ENCODE assay signal across 1 cellular context in the genomic region with DNA sequence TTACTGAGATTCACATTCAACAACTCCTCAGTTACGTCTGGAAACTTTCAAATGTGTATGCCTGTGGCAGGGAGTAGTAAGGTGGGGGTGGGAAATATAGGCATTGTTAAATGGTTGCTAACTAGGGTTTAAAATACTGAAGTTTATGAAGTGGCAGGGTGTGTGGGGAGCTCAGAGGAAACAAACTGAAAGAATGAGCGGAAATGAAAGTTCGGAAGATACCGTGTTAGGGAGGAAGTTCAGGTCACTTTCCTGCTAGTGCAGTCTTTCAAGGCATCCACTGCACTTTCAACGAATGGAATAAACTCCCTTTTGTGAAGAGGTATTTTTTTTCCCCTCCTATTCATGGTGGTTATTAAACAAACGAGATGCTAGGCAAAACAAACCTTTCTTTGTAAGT.
TF ChIP-seq lines count a peak whose summit lies in the region.

No MANE protein-coding gene starts in this region.

TF ChIP-seq in GM23338, 12 proteins besides CTCF, POLR2A, EP300 and RAD21 (continued from another document):
- TF ChIP-seq, protein P1, sequence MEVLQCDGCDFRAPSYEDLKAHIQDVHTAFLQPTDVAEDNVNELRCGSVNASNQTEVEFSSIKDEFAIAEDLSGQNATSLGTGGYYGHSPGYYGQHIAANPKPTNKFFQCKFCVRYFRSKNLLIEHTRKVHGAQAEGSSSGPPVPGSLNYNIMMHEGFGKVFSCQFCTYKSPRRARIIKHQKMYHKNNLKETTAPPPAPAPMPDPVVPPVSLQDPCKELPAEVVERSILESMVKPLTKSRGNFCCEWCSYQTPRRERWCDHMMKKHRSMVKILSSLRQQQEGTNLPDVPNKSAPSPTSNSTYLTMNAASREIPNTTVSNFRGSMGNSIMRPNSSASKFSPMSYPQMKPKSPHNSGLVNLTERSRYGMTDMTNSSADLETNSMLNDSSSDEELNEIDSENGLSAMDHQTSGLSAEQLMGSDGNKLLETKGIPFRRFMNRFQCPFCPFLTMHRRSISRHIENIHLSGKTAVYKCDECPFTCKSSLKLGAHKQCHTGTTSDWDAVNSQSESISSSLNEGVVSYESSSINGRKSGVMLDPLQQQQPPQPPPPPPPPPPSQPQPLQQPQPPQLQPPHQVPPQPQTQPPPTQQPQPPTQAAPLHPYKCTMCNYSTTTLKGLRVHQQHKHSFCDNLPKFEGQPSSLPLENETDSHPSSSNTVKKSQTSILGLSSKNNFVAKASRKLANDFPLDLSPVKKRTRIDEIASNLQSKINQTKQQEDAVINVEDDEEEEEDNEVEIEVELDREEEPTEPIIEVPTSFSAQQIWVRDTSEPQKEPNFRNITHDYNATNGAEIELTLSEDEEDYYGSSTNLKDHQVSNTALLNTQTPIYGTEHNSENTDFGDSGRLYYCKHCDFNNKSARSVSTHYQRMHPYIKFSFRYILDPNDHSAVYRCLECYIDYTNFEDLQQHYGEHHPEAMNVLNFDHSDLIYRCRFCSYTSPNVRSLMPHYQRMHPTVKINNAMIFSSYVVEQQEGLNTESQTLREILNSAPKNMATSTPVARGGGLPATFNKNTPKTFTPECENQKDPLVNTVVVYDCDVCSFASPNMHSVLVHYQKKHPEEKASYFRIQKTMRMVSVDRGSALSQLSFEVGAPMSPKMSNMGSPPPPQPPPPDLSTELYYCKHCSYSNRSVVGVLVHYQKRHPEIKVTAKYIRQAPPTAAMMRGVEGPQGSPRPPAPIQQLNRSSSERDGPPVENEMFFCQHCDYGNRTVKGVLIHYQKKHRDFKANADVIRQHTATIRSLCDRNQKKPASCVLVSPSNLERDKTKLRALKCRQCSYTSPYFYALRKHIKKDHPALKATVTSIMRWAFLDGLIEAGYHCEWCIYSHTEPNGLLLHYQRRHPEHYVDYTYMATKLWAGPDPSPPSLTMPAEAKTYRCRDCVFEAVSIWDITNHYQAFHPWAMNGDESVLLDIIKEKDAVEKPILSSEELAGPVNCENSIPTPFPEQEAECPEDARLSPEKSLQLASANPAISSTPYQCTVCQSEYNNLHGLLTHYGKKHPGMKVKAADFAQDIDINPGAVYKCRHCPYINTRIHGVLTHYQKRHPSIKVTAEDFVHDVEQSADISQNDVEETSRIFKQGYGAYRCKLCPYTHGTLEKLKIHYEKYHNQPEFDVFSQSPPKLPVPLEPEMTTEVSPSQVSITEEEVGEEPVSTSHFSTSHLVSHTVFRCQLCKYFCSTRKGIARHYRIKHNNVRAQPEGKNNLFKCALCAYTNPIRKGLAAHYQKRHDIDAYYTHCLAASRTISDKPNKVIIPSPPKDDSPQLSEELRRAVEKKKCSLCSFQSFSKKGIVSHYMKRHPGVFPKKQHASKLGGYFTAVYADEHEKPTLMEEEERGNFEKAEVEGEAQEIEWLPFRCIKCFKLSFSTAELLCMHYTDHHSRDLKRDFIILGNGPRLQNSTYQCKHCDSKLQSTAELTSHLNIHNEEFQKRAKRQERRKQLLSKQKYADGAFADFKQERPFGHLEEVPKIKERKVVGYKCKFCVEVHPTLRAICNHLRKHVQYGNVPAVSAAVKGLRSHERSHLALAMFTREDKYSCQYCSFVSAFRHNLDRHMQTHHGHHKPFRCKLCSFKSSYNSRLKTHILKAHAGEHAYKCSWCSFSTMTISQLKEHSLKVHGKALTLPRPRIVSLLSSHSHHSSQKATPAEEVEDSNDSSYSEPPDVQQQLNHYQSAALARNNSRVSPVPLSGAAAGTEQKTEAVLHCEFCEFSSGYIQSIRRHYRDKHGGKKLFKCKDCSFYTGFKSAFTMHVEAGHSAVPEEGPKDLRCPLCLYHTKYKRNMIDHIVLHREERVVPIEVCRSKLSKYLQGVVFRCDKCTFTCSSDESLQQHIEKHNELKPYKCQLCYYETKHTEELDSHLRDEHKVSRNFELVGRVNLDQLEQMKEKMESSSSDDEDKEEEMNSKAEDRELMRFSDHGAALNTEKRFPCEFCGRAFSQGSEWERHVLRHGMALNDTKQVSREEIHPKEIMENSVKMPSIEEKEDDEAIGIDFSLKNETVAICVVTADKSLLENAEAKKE (CRISPR knock-in tag; IDR thresholded peaks at IDR 0.05) = no peak
- TF ChIP-seq POLR2AphosphoS5 (IDR thresholded peaks at IDR 0.05; ENCODE audit: low read depth) = no peak
- TF ChIP-seq EZH2phosphoT487 (IDR thresholded peaks at IDR 0.05; ENCODE audit: unreplicated experiment) = no peak
- TF ChIP-seq, protein P2, sequence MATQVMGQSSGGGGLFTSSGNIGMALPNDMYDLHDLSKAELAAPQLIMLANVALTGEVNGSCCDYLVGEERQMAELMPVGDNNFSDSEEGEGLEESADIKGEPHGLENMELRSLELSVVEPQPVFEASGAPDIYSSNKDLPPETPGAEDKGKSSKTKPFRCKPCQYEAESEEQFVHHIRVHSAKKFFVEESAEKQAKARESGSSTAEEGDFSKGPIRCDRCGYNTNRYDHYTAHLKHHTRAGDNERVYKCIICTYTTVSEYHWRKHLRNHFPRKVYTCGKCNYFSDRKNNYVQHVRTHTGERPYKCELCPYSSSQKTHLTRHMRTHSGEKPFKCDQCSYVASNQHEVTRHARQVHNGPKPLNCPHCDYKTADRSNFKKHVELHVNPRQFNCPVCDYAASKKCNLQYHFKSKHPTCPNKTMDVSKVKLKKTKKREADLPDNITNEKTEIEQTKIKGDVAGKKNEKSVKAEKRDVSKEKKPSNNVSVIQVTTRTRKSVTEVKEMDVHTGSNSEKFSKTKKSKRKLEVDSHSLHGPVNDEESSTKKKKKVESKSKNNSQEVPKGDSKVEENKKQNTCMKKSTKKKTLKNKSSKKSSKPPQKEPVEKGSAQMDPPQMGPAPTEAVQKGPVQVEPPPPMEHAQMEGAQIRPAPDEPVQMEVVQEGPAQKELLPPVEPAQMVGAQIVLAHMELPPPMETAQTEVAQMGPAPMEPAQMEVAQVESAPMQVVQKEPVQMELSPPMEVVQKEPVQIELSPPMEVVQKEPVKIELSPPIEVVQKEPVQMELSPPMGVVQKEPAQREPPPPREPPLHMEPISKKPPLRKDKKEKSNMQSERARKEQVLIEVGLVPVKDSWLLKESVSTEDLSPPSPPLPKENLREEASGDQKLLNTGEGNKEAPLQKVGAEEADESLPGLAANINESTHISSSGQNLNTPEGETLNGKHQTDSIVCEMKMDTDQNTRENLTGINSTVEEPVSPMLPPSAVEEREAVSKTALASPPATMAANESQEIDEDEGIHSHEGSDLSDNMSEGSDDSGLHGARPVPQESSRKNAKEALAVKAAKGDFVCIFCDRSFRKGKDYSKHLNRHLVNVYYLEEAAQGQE (IDR thresholded peaks at IDR 0.05; ENCODE audit: unreplicated experiment) = no peak
TF ChIP-seq in GM23338: peak in this region for 0.
